ENCODE assay signal across 16 cellular contexts in genomic region chr12:43883748-43884147, GRCh38.
"Had no signal": no experiment of that assay in that cellular context is flagged by ENCODE, and none has a peak within 500 bp of the region (broad histone marks: within the 10 kb centered on the region; RNA-seq: fewer than 3 reads in every experiment).

No MANE protein-coding gene starts in this region.

- H3K4me1 ChIP-seq: right atrium auricular region, testis, transverse colon had no signal

- H3K4me1 Mint-ChIP-seq: endodermal cell had no signal

- H3K36me3 Mint-ChIP-seq: natural killer cell treated with Interleukin-12 subunit alpha and Interleukin-12 subunit beta and Interleukin-15 and Interleukin-18, amount 100 ng/mL, for 72 hours had no signal

- H3K27me3 ChIP-seq: right atrium auricular region, sigmoid colon, testis, transverse colon had no signal

- ATAC-seq: natural killer cell treated with Interleukin-12 subunit alpha and Interleukin-12 subunit beta and Interleukin-15 and Interleukin-18, amount 100 ng/mL, for 72 hours had no signal

- H3K4me3 Mint-ChIP-seq: endodermal cell; natural killer cell treated with Interleukin-12 subunit alpha and Interleukin-12 subunit beta and Interleukin-15 and Interleukin-18, amount 100 ng/mL, for 72 hours; stimulated activated naive CD8-positive, alpha-beta T cell treated with anti-CD3 and anti-CD28 coated beads, Interleukin-15, Interleukin-2, amounts not matched to agents 100 ng/mL and 50 ng/mL, for 24 hours had no signal

- H3K27me3 Mint-ChIP-seq: natural killer cell treated with Interleukin-12 subunit alpha and Interleukin-12 subunit beta and Interleukin-15 and Interleukin-18, amount 100 ng/mL, for 72 hours; stimulated activated naive CD8-positive, alpha-beta T cell treated with anti-CD3 and anti-CD28 coated beads, Interleukin-15, Interleukin-2, amounts not matched to agents 100 ng/mL and 50 ng/mL, for 24 hours had no signal

- H3K9me3 ChIP-seq: right atrium auricular region, sigmoid colon, testis, transverse colon had no signal

- H3K36me3 ChIP-seq: right atrium auricular region, sigmoid colon, transverse colon had no signal

- DNase-seq: central memory CD4-positive, alpha-beta T cell; effector CD4-positive, alpha-beta T cell; endodermal cell; foreskin fibroblast; hippocampal formation; kidney glomerular epithelial cell; occipital lobe; sigmoid colon; small intestine; stimulated activated CD4-positive, alpha-beta T cell treated with anti-CD3 and anti-CD28 coated beads, Interleukin-12 subunit alpha, Interleukin-12 subunit beta, amount 100 ng/mL, for 4 hours; testis; transverse colon had no signal

- H3K4me3 ChIP-seq: coronary artery, right atrium auricular region, sigmoid colon, testis, transverse colon had no signal

- H3K27ac Mint-ChIP-seq: endodermal cell; natural killer cell treated with Interleukin-12 subunit alpha and Interleukin-12 subunit beta and Interleukin-15 and Interleukin-18, amount 100 ng/mL, for 72 hours; stimulated activated naive CD8-positive, alpha-beta T cell treated with anti-CD3 and anti-CD28 coated beads, Interleukin-15, Interleukin-2, amounts not matched to agents 100 ng/mL and 50 ng/mL, for 24 hours had no signal

- H3K27ac ChIP-seq: coronary artery, testis had no signal

- H3K9me3 Mint-ChIP-seq: endodermal cell; natural killer cell treated with Interleukin-12 subunit alpha and Interleukin-12 subunit beta and Interleukin-15 and Interleukin-18, amount 100 ng/mL, for 72 hours; stimulated activated naive CD8-positive, alpha-beta T cell treated with anti-CD3 and anti-CD28 coated beads, Interleukin-15, Interleukin-2, amounts not matched to agents 100 ng/mL and 50 ng/mL, for 24 hours had no signal
